Comparison of ENCODE assay signal across 7 cellular contexts in genomic region chr1:153679337-153680119, GRCh38. TPM values are rescaled to one million over a fixed set of nuclear protein-coding genes. Genes with fewer than 3 reads are reported as not detected.
DNase-seq lines count a peak whose midpoint lies in the region; ATAC-seq, FAIRE-seq and TF ChIP-seq lines count a peak whose summit lies in the region.
"Had no signal": no experiment of that assay in that cellular context is flagged by ENCODE, and none has a peak within 500 bp of the region (broad histone marks: within the 10 kb centered on the region; RNA-seq: fewer than 3 reads in every experiment).

No MANE protein-coding gene starts in this region.

- H3K27me3 Mint-ChIP-seq in activated CD8-positive, alpha-beta memory T cell treated with anti-CD3 and anti-CD28 coated beads, Interleukin-2, amount 10 ng/mL, durations not matched to agents 7 days and 5 days, result peaks cover 65% of the 10 kb centered on the region

- peak; percentile 27 for DNase-seq in GM06990 (ENCODE audit: extremely low read depth, insufficient read length)
- DNase-seq in activated CD8-positive, alpha-beta memory T cell treated with anti-CD3 and anti-CD28 coated beads, Interleukin-2, amount 10 ng/mL, durations not matched to agents 7 days and 5 days, result no peak
- peak; percentile 79 for DNase-seq in kidney
- DNase-seq in AG08395 (ENCODE audit: low spot score), result no peak
- DNase-seq in GM19238 (ENCODE audit: insufficient read length, low spot score), result no peak

- H3K9me3 ChIP-seq in kidney (ENCODE audit: control insufficient read depth in 1 of 2, low read length in 2 of 2), result no peaks in the 10 kb centered on the region

- CTCF ChIA-PET in activated CD8-positive, alpha-beta memory T cell treated with anti-CD3 and anti-CD28 coated beads, Interleukin-2, amount 10 ng/mL, durations not matched to agents 7 days and 5 days (lab: Charles Lee), result interaction anchor here (0.8 to 4.4 kb wide), 12 partner anchors 12 to 320 kb away, joined by 3 to 26 read pairs (median 3); partner anchors contain the start of genes RAB13 and SLC39A1

- H3K9me3 Mint-ChIP-seq in activated CD8-positive, alpha-beta memory T cell treated with anti-CD3 and anti-CD28 coated beads, Interleukin-2, amount 10 ng/mL, durations not matched to agents 7 days and 5 days (ENCODE audit: low read depth), result no peaks in the 10 kb centered on the region

- peak overlapping the region; percentile 40 for H3K4me3 ChIP-seq in GM06990 (replicated peaks; ENCODE audit: low read depth, low read length)
- H3K4me3 ChIP-seq in kidney (ENCODE audit: low read length in 2 of 2), result peak overlapping the region; percentile 61 to 64

- H3K27ac Mint-ChIP-seq in activated CD8-positive, alpha-beta memory T cell treated with anti-CD3 and anti-CD28 coated beads, Interleukin-2, amount 10 ng/mL, durations not matched to agents 7 days and 5 days, result no peak overlapping the region

- ATAC-seq in activated CD8-positive, alpha-beta memory T cell treated with anti-CD3 and anti-CD28 coated beads, Interleukin-2, amount 10 ng/mL, durations not matched to agents 7 days and 5 days, result peak; percentile 68
- ATAC-seq in GM21423 (IDR thresholded peaks at IDR 0.05; ENCODE audit: unreplicated experiment), result no peak

- H3K27ac ChIP-seq in kidney (ENCODE audit: low read depth in 2 of 2, low read length in 2 of 2), result peak overlapping the region; percentile 74 to 77
- H3K27ac ChIP-seq: KMS-11 had no signal

- no peaks in the 10 kb centered on the region for H3K36me3 Mint-ChIP-seq in activated CD8-positive, alpha-beta memory T cell treated with anti-CD3 and anti-CD28 coated beads, Interleukin-2, amount 10 ng/mL, durations not matched to agents 7 days and 5 days

- peaks cover 6 to 19% of the 10 kb centered on the region in 2 donors for H3K4me1 ChIP-seq in kidney (ENCODE audit: control insufficient read depth in 1 of 2, insufficient read depth in 1 of 2, low read depth in 1 of 2, low read length in 2 of 2)

- H3K36me3 ChIP-seq in GM06990 (ENCODE audit: control insufficient read depth, insufficient read depth, low read length) (no peaks in the 10 kb centered on the region), kidney (ENCODE audit: control insufficient read depth in 1 of 2, insufficient read depth in 2 of 2, low read length in 2 of 2) (peaks cover 0 to 3% of the 10 kb centered on the region in 2 donors)

- no peaks in the 10 kb centered on the region; the same call in 1 of the 2 replicates for H3K27me3 ChIP-seq in GM06990 (replicated peaks; ENCODE audit: control insufficient read depth, insufficient read depth, low read length)

- FAIRE-seq in kidney (lab: Jason Lieb, UNC), result no peak

- intact Hi-C loops in kidney (cut with DNase I), result loop anchor here (10.0 kb wide), 1 partner anchor 85 kb away; no protein-coding TSS in a partner anchor

- peaks cover 19% of the 10 kb centered on the region for H3K4me1 Mint-ChIP-seq in activated CD8-positive, alpha-beta memory T cell treated with anti-CD3 and anti-CD28 coated beads, Interleukin-2, amount 10 ng/mL, durations not matched to agents 7 days and 5 days

- TF ChIP-seq CTCF in GM06990 (IDR thresholded peaks at IDR 0.05; ENCODE audit: insufficient read depth, low read length, poor library complexity, severe bottlenecking), result no peak
- no peak for TF ChIP-seq CTCF in kidney (IDR thresholded peaks at IDR 0.05; ENCODE audit: borderline replicate concordance, extremely low read depth, insufficient read depth)

- H3K9ac ChIP-seq in kidney (ENCODE audit: low read length in 2 of 2), result peak overlapping the region in 1 of 2 donors; percentile 66
- H3K9ac ChIP-seq: KMS-11 had no signal

- H3K4me3 Mint-ChIP-seq in activated CD8-positive, alpha-beta memory T cell treated with anti-CD3 and anti-CD28 coated beads, Interleukin-2, amount 10 ng/mL, durations not matched to agents 7 days and 5 days, result peak overlapping the region; percentile 64

RNA-seq across cellular contexts. Expression of gene NPR1, which starts 1.0 kb away (rescaled TPM):
- total RNA-seq in activated CD8-positive, alpha-beta memory T cell treated with anti-CD3 and anti-CD28 coated beads, Interleukin-2, amount 10 ng/mL, durations not matched to agents 7 days and 5 days, result under 1 TPM in 1 of 2 experiments, not detected in 1; 0.05 TPM
- 89.3 TPM for total RNA-seq in kidney
- 57.8 TPM for polyA plus RNA-seq in kidney (ENCODE audit: insufficient read depth, low read depth, low replicate concordance)

RNA-seq across cellular contexts. Expression of gene ILF2, which starts 8.7 kb away (rescaled TPM):
- 100 to 1,000 TPM; 193 to 260 TPM for total RNA-seq in activated CD8-positive, alpha-beta memory T cell treated with anti-CD3 and anti-CD28 coated beads, Interleukin-2, amount 10 ng/mL, durations not matched to agents 7 days and 5 days
- 110 TPM for total RNA-seq in kidney
- polyA plus RNA-seq in kidney (ENCODE audit: insufficient read depth, low read depth, low replicate concordance), result 197 TPM

RNA-seq across cellular contexts. Expression of gene SNAPIN, which starts 21.0 kb away (rescaled TPM):
- 10 to 100 TPM; 30.7 to 34.2 TPM for total RNA-seq in activated CD8-positive, alpha-beta memory T cell treated with anti-CD3 and anti-CD28 coated beads, Interleukin-2, amount 10 ng/mL, durations not matched to agents 7 days and 5 days
- total RNA-seq in kidney, result 46.2 TPM
- 59.8 TPM for polyA plus RNA-seq in kidney (ENCODE audit: insufficient read depth, low read depth, low replicate concordance)

RNA-seq across cellular contexts. Expression of gene CHTOP, which starts 45.7 kb away (rescaled TPM):
- 10 to 100 TPM; 83.8 to 89.1 TPM for total RNA-seq in activated CD8-positive, alpha-beta memory T cell treated with anti-CD3 and anti-CD28 coated beads, Interleukin-2, amount 10 ng/mL, durations not matched to agents 7 days and 5 days
- total RNA-seq in kidney, result 83.6 TPM
- polyA plus RNA-seq in kidney (ENCODE audit: insufficient read depth, low read depth, low replicate concordance), result 71.1 TPM

RNA-seq across cellular contexts. Expression of gene INTS3, which starts 48.3 kb away (rescaled TPM):
- 10 to 100 TPM; 50.2 to 51.5 TPM for total RNA-seq in activated CD8-positive, alpha-beta memory T cell treated with anti-CD3 and anti-CD28 coated beads, Interleukin-2, amount 10 ng/mL, durations not matched to agents 7 days and 5 days
- total RNA-seq in kidney, result 74.8 TPM
- 42.7 TPM for polyA plus RNA-seq in kidney (ENCODE audit: insufficient read depth, low read depth, low replicate concordance)

Comparison
In these comparisons a context has a peak if more than half of its experiments do, and no peak if none do; other contexts are left out.
1. DNase-seq: peak in GM06990 (single experiment) and kidney (single experiment); none in activated CD8-positive, alpha-beta memory T cell treated with anti-CD3 and anti-CD28 coated beads, Interleukin-2, amount 10 ng/mL, durations not matched to agents 7 days and 5 days (single experiment), AG08395 (single experiment) and GM19238 (single experiment).
2. RNA of gene NPR1, which starts 1.0 kb away (total RNA-seq): 89.3 TPM in kidney (single experiment); 0.05 TPM in activated CD8-positive, alpha-beta memory T cell treated with anti-CD3 and anti-CD28 coated beads, Interleukin-2, amount 10 ng/mL, durations not matched to agents 7 days and 5 days; every median in the first group is over 10 times any median in the second.